Comparison of ENCODE assay signal across 10 cellular contexts in the genomic region with DNA sequence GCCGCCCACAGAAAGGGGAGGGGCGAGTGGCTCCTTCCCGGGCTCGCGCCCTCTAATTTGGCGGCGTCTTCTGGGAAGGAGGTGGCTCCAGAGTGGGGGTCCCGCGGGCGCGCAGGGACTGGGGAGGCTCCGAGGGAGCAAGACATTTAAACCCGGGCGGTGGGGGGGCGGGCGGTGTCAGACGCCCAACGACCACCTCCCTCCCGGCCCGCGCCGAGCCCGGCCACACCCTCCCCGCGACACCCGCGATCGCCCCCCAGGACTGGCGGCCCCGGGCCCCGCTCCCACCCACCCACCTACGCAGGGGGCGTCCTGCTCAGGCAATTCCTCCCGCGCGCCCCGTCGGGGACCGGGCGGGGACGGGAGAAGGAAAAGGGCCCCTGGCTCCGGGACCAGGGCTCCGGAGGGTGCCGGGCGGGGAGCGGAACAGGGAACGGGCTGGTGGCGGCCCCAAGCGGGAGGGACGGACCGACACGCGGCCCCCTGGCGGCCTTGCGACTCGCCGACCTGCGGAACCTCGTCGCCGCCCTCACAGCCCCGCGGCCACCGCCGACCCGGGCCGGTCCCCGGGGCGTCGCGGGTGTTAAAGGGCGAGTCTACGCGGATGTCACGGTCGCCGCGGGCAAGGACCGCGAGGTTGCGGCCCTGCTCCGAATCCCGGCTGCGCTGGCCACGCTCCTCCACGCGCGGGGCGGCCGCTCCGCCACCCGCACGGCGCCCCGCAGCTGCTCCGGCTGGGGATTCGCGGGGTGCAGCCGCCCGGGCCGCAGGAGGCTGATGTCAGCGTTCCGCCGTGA.
DNase-seq lines count a peak whose midpoint lies in the region; TF ChIP-seq lines count a peak whose summit lies in the region.
"Had no signal": no experiment of that assay in that cellular context is flagged by ENCODE, and none has a peak within 500 bp of the region (broad histone marks: within the 10 kb centered on the region; RNA-seq: fewer than 3 reads in every experiment).

No MANE protein-coding gene starts in this region.

- peak; percentile 8 for TF ChIP-seq CTCF in foreskin fibroblast (IDR thresholded peaks at IDR 0.05; ENCODE audit: low read depth, low read length)
- TF ChIP-seq CTCF in retinal pigment epithelial cell (conservative IDR thresholded peaks at IDR 0.05; ENCODE audit: low read depth, low read length), result peak; percentile 46

- in situ Hi-C loops in SK-MEL-5 (cut with HindIII; ENCODE audit: low pct_unique_long_range_greater_than_20kb, low sequenced_read_pairs), result no loop called here

- peak; percentile 36 for DNase-seq in DMS 273 (lab: John Stamatoyannopoulos, UW; ENCODE audit: unreplicated experiment)
- DNase-seq in DMS 273 treated with DMSO at 0.1 percent for 48 hours (lab: John Stamatoyannopoulos, UW), result no peak
- DNase-seq in SK-MEL-5 (ENCODE audit: low read depth, low spot score), result peak; percentile 8
- DNase-seq in foreskin fibroblast, result peak in 1 of 2 donors; percentile 60
- no peak for DNase-seq in retinal pigment epithelial cell (ENCODE audit: low read depth)
- DNase-seq in NCI-H187 treated with DMSO at 0.1 percent for 48 hours (lab: John Stamatoyannopoulos, UW), result no peak
- no peak for DNase-seq in occipital lobe (lab: John Stamatoyannopoulos, UW)
- DNase-seq in Kasumi-1 (lab: John Stamatoyannopoulos, UW), result no peak
- DNase-seq: 8988T; effector CD4-positive, alpha-beta T cell had no signal

- H3K4me3 ChIP-seq in foreskin fibroblast (ENCODE audit: low read depth in 1 of 2, low read length in 2 of 2) (peak overlapping the region in 1 of 2 donors; percentile 22), retinal pigment epithelial cell (ENCODE audit: low read length) (peak overlapping the region; percentile 38)

Comparison
In these comparisons a context has a peak if more than half of its experiments do, and no peak if none do; other contexts are left out.
1. DNase-seq: peak in DMS 273 (single experiment) and SK-MEL-5 (single experiment); none in DMS 273 treated with DMSO at 0.1 percent for 48 hours (single experiment), retinal pigment epithelial cell (single experiment), NCI-H187 treated with DMSO at 0.1 percent for 48 hours (single experiment), occipital lobe (single experiment) and Kasumi-1 (0 of 2).